8 cellular contexts compared by ENCODE assay signal in genomic region chr6:7727150-7727950, GRCh38. TPM values are rescaled to one million over a fixed set of nuclear protein-coding genes. Genes with fewer than 3 reads are reported as not detected.
DNase-seq lines count a peak whose midpoint lies in the region; ATAC-seq, FAIRE-seq and TF ChIP-seq lines count a peak whose summit lies in the region.

No MANE protein-coding gene starts in this region.

- H3K36me3 ChIP-seq in ACC112 (ENCODE audit: insufficient read depth, low read length) (no peaks in the 10 kb centered on the region), fibroblast of lung (ENCODE audit: control insufficient read depth, insufficient read depth, low read length) (no peaks in the 10 kb centered on the region), parathyroid adenoma (ENCODE audit: control insufficient read depth, insufficient read depth, low read length) (no peaks in the 10 kb centered on the region)

- no peaks in the 10 kb centered on the region for H3K79me2 ChIP-seq in ACC112 (ENCODE audit: control insufficient read depth, insufficient read depth, low read length, unreplicated experiment)
- no peaks in the 10 kb centered on the region for H3K79me2 ChIP-seq in fibroblast of lung (ENCODE audit: control insufficient read depth, insufficient read depth, low read length)
- no peaks in the 10 kb centered on the region for H3K79me2 ChIP-seq in parathyroid adenoma

- peak overlapping the region; percentile 35 for H2AFZ ChIP-seq in ACC112 (ENCODE audit: low read length, unreplicated experiment)
- H2AFZ ChIP-seq in fibroblast of lung (ENCODE audit: low read length): no peak overlapping the region
- peak overlapping the region; percentile 48 for H2AFZ ChIP-seq in parathyroid adenoma

- no peak for TF ChIP-seq POLR2A in GM12891 (IDR thresholded peaks at IDR 0.05; ENCODE audit: low read depth, low read length)

- ATAC-seq in HG02610 (IDR thresholded peaks at IDR 0.05; ENCODE audit: unreplicated experiment) (no peak), GM18511 (IDR thresholded peaks at IDR 0.05; ENCODE audit: unreplicated experiment) (no peak)

- no peak for FAIRE-seq in GM12891 (lab: Jason Lieb, UNC)

- no peaks in the 10 kb centered on the region for H4K20me1 ChIP-seq in fibroblast of lung (ENCODE audit: control insufficient read depth, extremely low read depth, insufficient read depth, low read length)

- peak; percentile 32 for DNase-seq in GM12891 (ENCODE audit: insufficient read length, low spot score)
- DNase-seq in SK-N-DZ (ENCODE audit: low spot score): peak; percentile 22
- DNase-seq in fibroblast of lung (ENCODE audit: low read depth in 2 of 2): peak in 1 of 2 donors; percentile 24
- no peak for DNase-seq in NK-92 (lab: John Stamatoyannopoulos, UW; ENCODE audit: unreplicated experiment)

- H3K9ac ChIP-seq in fibroblast of lung (ENCODE audit: insufficient read depth, low read length): no peak overlapping the region
- no peak overlapping the region for H3K9ac ChIP-seq in parathyroid adenoma

- peaks cover 23% of the 10 kb centered on the region for H3K27me3 ChIP-seq in ACC112 (ENCODE audit: insufficient read depth, low read length)
- H3K27me3 ChIP-seq in fibroblast of lung (ENCODE audit: control insufficient read depth, insufficient read depth, low read length): peaks cover 34% of the 10 kb centered on the region
- peaks cover 3% of the 10 kb centered on the region for H3K27me3 ChIP-seq in parathyroid adenoma (ENCODE audit: control insufficient read depth, insufficient read depth, low read length)

- H3K27ac ChIP-seq in ACC112 (ENCODE audit: low read depth, low read length) (no peak overlapping the region), fibroblast of lung (ENCODE audit: insufficient read depth, low read length) (no peak overlapping the region), parathyroid adenoma (no peak overlapping the region)

- H3K4me1 ChIP-seq in ACC112 (ENCODE audit: control insufficient read depth, insufficient read depth, low read length, unreplicated experiment) (peaks cover 33% of the 10 kb centered on the region), fibroblast of lung (ENCODE audit: control insufficient read depth, extremely low read depth, insufficient read depth, low read length) (peaks cover 8% of the 10 kb centered on the region), parathyroid adenoma (no peaks in the 10 kb centered on the region)

- H3K9me3 ChIP-seq in fibroblast of lung (ENCODE audit: control insufficient read depth, insufficient read depth, low read depth, low read length): no peaks in the 10 kb centered on the region
- no peaks in the 10 kb centered on the region for H3K9me3 ChIP-seq in parathyroid adenoma (ENCODE audit: control insufficient read depth, low read length)

- TF ChIP-seq CTCF in fibroblast of lung (conservative IDR thresholded peaks at IDR 0.05 in 1 of 2, IDR thresholded peaks at IDR 0.05 in 1 of 2; ENCODE audit: low read depth in 1 of 2, low read length in 2 of 2) (no peak), parathyroid adenoma (IDR thresholded peaks at IDR 0.05) (no peak)

- H3K4me2 ChIP-seq in fibroblast of lung (ENCODE audit: extremely low read depth, insufficient read depth, low read length) (peak overlapping the region; percentile 69), parathyroid adenoma (ENCODE audit: low read length) (peak overlapping the region; percentile 60)

- peak overlapping the region; percentile 66 for H3K4me3 ChIP-seq in ACC112 (ENCODE audit: low read depth, low read length)
- H3K4me3 ChIP-seq in fibroblast of lung (replicated peaks in 1 of 4; ENCODE audit: control extremely low read depth in 1 of 4, insufficient read depth in 1 of 4, low read depth in 3 of 4, low read length in 4 of 4): peak overlapping the region in 3 of 4 experiments; percentile 22 to 45 (median 24)
- H3K4me3 ChIP-seq in parathyroid adenoma (ENCODE audit: low read depth, low read length): peak overlapping the region; percentile 29

TF ChIP-seq in GM12891, 5 proteins besides CTCF, POLR2A, EP300 and RAD21:
- TF ChIP-seq POU2F2 (IDR thresholded peaks at IDR 0.05; ENCODE audit: low read depth, low read length) (no peak), SPI1 (IDR thresholded peaks at IDR 0.05; ENCODE audit: low read depth, low read length) (no peak), PAX5 (IDR thresholded peaks at IDR 0.05; ENCODE audit: insufficient read depth, low read length, severe bottlenecking) (no peak), POLR2AphosphoS5 (IDR thresholded peaks at IDR 0.05; ENCODE audit: low read depth, low read length) (no peak), TAF1 (IDR thresholded peaks at IDR 0.05; ENCODE audit: low read depth, low read length) (no peak)

RNA-seq across cellular contexts. Expression of gene BMP6, which starts 1.5 kb away (rescaled TPM):
- polyA plus RNA-seq in GM12891 (2012; ENCODE audit: low read depth, missing spikeins): 0.13 TPM
- polyA plus RNA-seq in SK-N-DZ (2014; cell fraction: cytosol; rRNA removed): 0.09 TPM in 1 of 2 replicates, not detected in the other
- 0.05 TPM in 1 of 2 replicates, not detected in the other for polyA plus RNA-seq in SK-N-DZ (2014; cell fraction: nucleus; rRNA removed)
- under 0.01 TPM in 2 replicates for total RNA-seq in fibroblast of lung
- 0.09 and 0.20 TPM in 2 replicates for polyA plus RNA-seq in fibroblast of lung
- polyA plus RNA-seq in fibroblast of lung (2012): 0.09 and 0.17 TPM in 2 replicates
- not detected in 2 replicates for polyA minus RNA-seq in fibroblast of lung (ENCODE audit: low replicate concordance)
